Comparison of ENCODE assay signal across 9 cellular contexts in genomic region chr18:13614318-13614643, GRCh38.
A peak's percentile ranks its signal among the peaks of the same experiment; 100 is the strongest.
DNase-seq lines count a peak whose midpoint lies in the region; ATAC-seq and TF ChIP-seq lines count a peak whose summit lies in the region.
"Had no signal": no experiment of that assay in that cellular context is flagged by ENCODE, and none has a peak within 500 bp of the region (broad histone marks: within the 10 kb centered on the region; RNA-seq: fewer than 3 reads in every experiment).

No MANE protein-coding gene starts in this region.

- intact Hi-C loops in gastrocnemius medialis (cut with DNase I; ENCODE audit: low total_unique reads) (loop anchor here (5.0 kb wide), 3 partner anchors 57 to 392 kb away; no protein-coding TSS in a partner anchor), colonic mucosa (cut with DNase I) (no loop called here)

- no peak for TF ChIP-seq CTCF in gastrocnemius medialis (IDR thresholded peaks at IDR 0.05 in 4 of 5, conservative IDR thresholded peaks at IDR 0.05 in 1 of 5)
- no peak for TF ChIP-seq CTCF in colonic mucosa (IDR thresholded peaks at IDR 0.05)

- peak overlapping the region; percentile 33 for H3K4me3 ChIP-seq in CD8-positive, alpha-beta memory T cell (ENCODE audit: low read length)
- H3K4me3 ChIP-seq in Jurkat, Clone E6-1 (ENCODE audit: low read length): peak overlapping the region; percentile 67
- H3K4me3 ChIP-seq in gastrocnemius medialis: no peak overlapping the region
- H3K4me3 ChIP-seq in colonic mucosa: no peak overlapping the region
- H3K4me3 ChIP-seq: tibial nerve had no signal

- H3K9me3 ChIP-seq in CD8-positive, alpha-beta memory T cell (ENCODE audit: low read length): no peaks in the 10 kb centered on the region
- H3K9me3 ChIP-seq in gastrocnemius medialis (no peaks in the 10 kb centered on the region), colonic mucosa (no peaks in the 10 kb centered on the region)
- H3K9me3 ChIP-seq: tibial nerve had no signal

- no peak for DNase-seq in CD8-positive, alpha-beta memory T cell
- no peak for DNase-seq in Jurkat, Clone E6-1 (ENCODE audit: low read depth, low spot score)
- DNase-seq in activated naive CD8-positive, alpha-beta T cell treated with anti-CD3 and anti-CD28 coated beads, Interleukin-2, amount 10 ng/mL, durations not matched to agents 7 days and 5 days: no peak
- DNase-seq in gastrocnemius medialis: no peak
- no peak for DNase-seq in colonic mucosa
- no peak for DNase-seq in MV-4-11 (lab: John Stamatoyannopoulos, UW)

- peaks cover 0 to 4% (median 0%) of the 10 kb centered on the region in 3 donors for H3K36me3 Mint-ChIP-seq in CD8-positive, alpha-beta memory T cell
- no peaks in the 10 kb centered on the region for H3K36me3 Mint-ChIP-seq in activated naive CD8-positive, alpha-beta T cell treated with anti-CD3 and anti-CD28 coated beads, Interleukin-2, amount 10 ng/mL, durations not matched to agents 7 days and 5 days

- no peaks in the 10 kb centered on the region for H3K27me3 ChIP-seq in CD8-positive, alpha-beta memory T cell (ENCODE audit: insufficient read depth, low read length, poor library complexity, severe bottlenecking)
- H3K27me3 ChIP-seq in gastrocnemius medialis (no peaks in the 10 kb centered on the region), colonic mucosa (no peaks in the 10 kb centered on the region)
- H3K27me3 ChIP-seq: tibial nerve had no signal

- peaks cover 48% of the 10 kb centered on the region for H3K4me1 ChIP-seq in CD8-positive, alpha-beta memory T cell (ENCODE audit: insufficient read depth, low read length)
- H3K4me1 ChIP-seq in gastrocnemius medialis (peaks cover 31 to 32% of the 10 kb centered on the region in 2 donors), colonic mucosa (no peaks in the 10 kb centered on the region)

- no peaks in the 10 kb centered on the region for H3K36me3 ChIP-seq in CD8-positive, alpha-beta memory T cell (ENCODE audit: insufficient read depth, low read length)
- H3K36me3 ChIP-seq in gastrocnemius medialis: no peaks in the 10 kb centered on the region
- H3K36me3 ChIP-seq in colonic mucosa: no peaks in the 10 kb centered on the region
- H3K36me3 ChIP-seq: tibial nerve had no signal

- H3K27me3 Mint-ChIP-seq in CD8-positive, alpha-beta memory T cell: peaks cover 0 to 15% of the 10 kb centered on the region in 2 donors
- H3K27me3 Mint-ChIP-seq in activated naive CD8-positive, alpha-beta T cell treated with anti-CD3 and anti-CD28 coated beads, Interleukin-2, amount 10 ng/mL, durations not matched to agents 7 days and 5 days: no peaks in the 10 kb centered on the region

- POLR2A ChIA-PET in CD8-positive, alpha-beta memory T cell (lab: Charles Lee): interaction anchor here (0.7 to 1.0 kb wide), 2 partner anchors 36 to 76 kb away, joined by 3 read pairs; no protein-coding TSS in a partner anchor
- POLR2A ChIA-PET in activated naive CD8-positive, alpha-beta T cell treated with anti-CD3 and anti-CD28 coated beads, Interleukin-2, amount 10 ng/mL, durations not matched to agents 7 days and 5 days (lab: Charles Lee): interaction anchor here (0.7 to 8.4 kb wide), 13 partner anchors 10 to 623 kb away, joined by 3 to 117 read pairs (median 5); partner anchors contain the start of genes CEP192, FAM210A and RNMT

- no peak for ATAC-seq in activated naive CD8-positive, alpha-beta T cell treated with anti-CD3 and anti-CD28 coated beads, Interleukin-2, amount 10 ng/mL, durations not matched to agents 7 days and 5 days (ENCODE audit: low read depth)
- ATAC-seq in gastrocnemius medialis (no peak), HG03175 (IDR thresholded peaks at IDR 0.05; ENCODE audit: unreplicated experiment) (no peak), GM19455 (IDR thresholded peaks at IDR 0.05; ENCODE audit: unreplicated experiment) (no peak)

- peak overlapping the region; percentile 46 to 90 (median 81) for H3K4me3 Mint-ChIP-seq in CD8-positive, alpha-beta memory T cell
- H3K4me3 Mint-ChIP-seq in activated naive CD8-positive, alpha-beta T cell treated with anti-CD3 and anti-CD28 coated beads, Interleukin-2, amount 10 ng/mL, durations not matched to agents 7 days and 5 days: peak overlapping the region; percentile 92

- no peaks in the 10 kb centered on the region for H3K9me3 Mint-ChIP-seq in CD8-positive, alpha-beta memory T cell
- no peaks in the 10 kb centered on the region for H3K9me3 Mint-ChIP-seq in activated naive CD8-positive, alpha-beta T cell treated with anti-CD3 and anti-CD28 coated beads, Interleukin-2, amount 10 ng/mL, durations not matched to agents 7 days and 5 days

- no peak overlapping the region for H3K9ac ChIP-seq in colonic mucosa (ENCODE audit: low read depth in 2 of 2, low read length in 2 of 2)

- peaks cover 63 to 95% (median 74%) of the 10 kb centered on the region in 3 donors for H3K4me1 Mint-ChIP-seq in CD8-positive, alpha-beta memory T cell
- peaks cover 76% of the 10 kb centered on the region for H3K4me1 Mint-ChIP-seq in activated naive CD8-positive, alpha-beta T cell treated with anti-CD3 and anti-CD28 coated beads, Interleukin-2, amount 10 ng/mL, durations not matched to agents 7 days and 5 days

- H3K27ac ChIP-seq in CD8-positive, alpha-beta memory T cell (ENCODE audit: low read depth, low read length): no peak overlapping the region
- H3K27ac ChIP-seq in gastrocnemius medialis (peak overlapping the region; percentile 64 to 86 (median 76)), colonic mucosa (no peak overlapping the region)

- TF ChIP-seq POLR2A in gastrocnemius medialis (IDR thresholded peaks at IDR 0.05): no peak

- in situ Hi-C loops in gastrocnemius medialis (cut with MboI; ENCODE audit: low sequenced_read_pairs in 4 of 4): no loop called here

- H3K27ac Mint-ChIP-seq in CD8-positive, alpha-beta memory T cell: peak overlapping the region in 6 of 8 donors; percentile 76 to 97 (median 90)
- peak overlapping the region; percentile 99 for H3K27ac Mint-ChIP-seq in activated naive CD8-positive, alpha-beta T cell treated with anti-CD3 and anti-CD28 coated beads, Interleukin-2, amount 10 ng/mL, durations not matched to agents 7 days and 5 days

- CTCF ChIA-PET in CD8-positive, alpha-beta memory T cell (lab: Charles Lee): interaction anchor here (0.9 to 2.3 kb wide), 7 partner anchors 15 to 395 kb away, joined by 3 to 6 read pairs (median 3); partner anchors contain the start of gene LDLRAD4

Comparison
In these comparisons a context has a peak if more than half of its experiments do, and no peak if none do; other contexts are left out.
1. H3K27ac ChIP-seq: peak in gastrocnemius medialis (4 of 4); none in CD8-positive, alpha-beta memory T cell (single experiment) and colonic mucosa (single experiment).
2. H3K4me3 ChIP-seq: peak in CD8-positive, alpha-beta memory T cell (single experiment) and Jurkat, Clone E6-1 (single experiment); none in gastrocnemius medialis (0 of 4) and colonic mucosa (single experiment).